ENCODE assay signal across 15 cellular contexts in the genomic region with DNA sequence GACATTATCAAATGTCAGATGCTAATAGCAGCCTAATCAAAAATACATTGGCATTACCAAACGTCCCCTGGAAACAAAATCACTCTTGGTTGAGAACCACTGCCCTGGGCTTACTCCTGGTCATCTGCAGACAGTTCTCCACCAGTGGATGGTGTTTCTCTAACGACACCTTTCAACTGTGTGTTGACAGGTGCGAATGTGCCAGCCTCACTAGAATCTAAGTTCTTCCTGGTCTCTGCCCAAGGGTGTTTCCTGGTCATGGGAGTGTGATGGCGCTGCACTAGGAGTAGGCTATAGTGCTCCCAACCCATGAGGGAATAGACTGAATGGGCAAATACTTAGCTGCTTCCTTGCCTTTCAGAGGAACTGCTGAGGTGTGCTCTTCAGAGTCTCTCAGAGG.
DNase-seq lines count a peak whose midpoint lies in the region; ATAC-seq, FAIRE-seq and TF ChIP-seq lines count a peak whose summit lies in the region.
"Had no signal": no experiment of that assay in that cellular context is flagged by ENCODE, and none has a peak within 500 bp of the region (broad histone marks: within the 10 kb centered on the region; RNA-seq: fewer than 3 reads in every experiment).

No MANE protein-coding gene starts in this region.

- H3K4me3 Mint-ChIP-seq in neural progenitor cell, result no peak overlapping the region
- H3K4me3 Mint-ChIP-seq: H9 had no signal

- no peak overlapping the region for H3K23ac ChIP-seq in trophoblast cell (ENCODE audit: low read length)

- H3K27ac ChIP-seq in SK-N-SH (ENCODE audit: low read depth in 2 of 2, low read length in 1 of 2), result no peak overlapping the region
- no peak overlapping the region for H3K27ac ChIP-seq in K562 (ENCODE audit: extremely low read depth, low read depth, low read length)
- H3K27ac ChIP-seq in left ventricle myocardium inferior (replicated peaks), result peak overlapping the region; percentile 46
- no peak overlapping the region for H3K27ac ChIP-seq in trophoblast cell (ENCODE audit: low read depth, low read length)
- no peak overlapping the region for H3K27ac ChIP-seq in neural progenitor cell
- H3K27ac ChIP-seq: BLaER1 treated with 17β-estradiol and CSF1 and Interleukin-3, amounts not matched to agents 10 nM and 100 nM had no signal

- H3K36me3 ChIP-seq in SK-N-SH (replicated peaks in 1 of 2; ENCODE audit: control insufficient read depth in 1 of 2, insufficient read depth in 2 of 2, low read length in 1 of 2) (peaks cover 8 to 26% of the 10 kb centered on the region in 2 experiments), K562 (ENCODE audit: control insufficient read depth, insufficient read depth, low read length) (peaks cover 29% of the 10 kb centered on the region), left ventricle myocardium inferior (peaks cover 22% of the 10 kb centered on the region), trophoblast cell (ENCODE audit: control insufficient read depth in 1 of 2, insufficient read depth in 2 of 2, low read length in 2 of 2) (peaks cover 3 to 25% of the 10 kb centered on the region in 2 experiments), neural progenitor cell (no peaks in the 10 kb centered on the region)

- ATAC-seq in SK-N-SH treated with all-trans-retinoic acid at 6 μM for 48 hours (peak; percentile 5), K562 (no peak), GM21619 (IDR thresholded peaks at IDR 0.05; ENCODE audit: unreplicated experiment) (no peak)

- H4K20me1 ChIP-seq in SK-N-SH (ENCODE audit: insufficient read depth) (no peaks in the 10 kb centered on the region), K562 (replicated peaks; ENCODE audit: control insufficient read depth, insufficient read depth, low read length) (no peaks in the 10 kb centered on the region), neural progenitor cell (ENCODE audit: low read depth) (no peaks in the 10 kb centered on the region)
- H4K20me1 ChIP-seq: BLaER1 treated with 17β-estradiol and CSF1 and Interleukin-3, amounts not matched to agents 10 nM and 100 nM had no signal

- H2BK12ac ChIP-seq in trophoblast cell (ENCODE audit: low read length), result no peak overlapping the region

- 96% methylated on average over 4 of the region's 4 CpGs for WGBS in SK-N-SH (ENCODE audit: low lambda C conversion rate)
- WGBS in K562 (ENCODE audit: insufficient coverage, low coverage, missing lambda C conversion rate), result 75% methylated on average over 4 of the region's 4 CpGs
- WGBS in trophoblast cell (ENCODE audit: extremely low coverage, insufficient coverage, insufficient read length), result no CpG with 5 or more reads among the region's 4 CpGs

- in situ Hi-C loops in K562 (cut with MboI), result no loop called here

- H3K36me3 Mint-ChIP-seq in neural progenitor cell, result peaks cover 19% of the 10 kb centered on the region

- no peak overlapping the region for H2BK120ac ChIP-seq in trophoblast cell (ENCODE audit: insufficient read depth, low read length, poor library complexity)

- no peaks in the 10 kb centered on the region for H3K79me2 ChIP-seq in SK-N-SH (ENCODE audit: insufficient read depth)
- no peaks in the 10 kb centered on the region for H3K79me2 ChIP-seq in K562 (ENCODE audit: control insufficient read depth, insufficient read depth, low read length)
- no peaks in the 10 kb centered on the region for H3K79me2 ChIP-seq in trophoblast cell (ENCODE audit: control insufficient read depth, insufficient read depth, low read length, poor library complexity)
- no peaks in the 10 kb centered on the region for H3K79me2 ChIP-seq in neural progenitor cell (ENCODE audit: low read depth)

- H3K79me1 ChIP-seq in trophoblast cell (ENCODE audit: low read length), result no peaks in the 10 kb centered on the region

- H2AK5ac ChIP-seq in trophoblast cell (ENCODE audit: low read length), result no peak overlapping the region

- DNase-seq in SK-N-SH, result no peak
- no peak for DNase-seq in K562 (ENCODE audit: extremely low read depth in 1 of 4, low spot score in 3 of 4)
- no peak for DNase-seq in left ventricle myocardium inferior
- DNase-seq in trophoblast cell, result no peak
- no peak for DNase-seq in neural progenitor cell (ENCODE audit: low spot score)
- DNase-seq: ACHN; CD4-positive, CD25-positive, alpha-beta regulatory T cell; DMS53; GF-D8; GOT3; H9; IMR-90 had no signal

- peak; percentile 6 for FAIRE-seq in K562 (lab: Jason Lieb, UNC)

- H2BK5ac ChIP-seq in trophoblast cell (ENCODE audit: low read depth, low read length, poor library complexity), result no peak overlapping the region

- no peak overlapping the region for H3K18ac ChIP-seq in trophoblast cell (ENCODE audit: low read length)

- H3K9me3 ChIP-seq in SK-N-SH (no peaks in the 10 kb centered on the region), K562 (replicated peaks; ENCODE audit: control insufficient read depth, insufficient read depth, low read depth, low read length) (no peaks in the 10 kb centered on the region), left ventricle myocardium inferior (replicated peaks) (no peaks in the 10 kb centered on the region), trophoblast cell (ENCODE audit: insufficient read depth, low read depth, low read length) (no peaks in the 10 kb centered on the region), neural progenitor cell (ENCODE audit: low read depth) (no peaks in the 10 kb centered on the region)
- H3K9me3 ChIP-seq: BLaER1 treated with 17β-estradiol and CSF1 and Interleukin-3, amounts not matched to agents 10 nM and 100 nM had no signal

- TF ChIP-seq CTCF in SK-N-SH (IDR thresholded peaks at IDR 0.05), result no peak
- no peak for TF ChIP-seq CTCF in K562 (IDR thresholded peaks at IDR 0.05 in 2 of 3, conservative IDR thresholded peaks at IDR 0.05 in 1 of 3; ENCODE audit: insufficient read depth in 2 of 3, low read depth in 1 of 3, low read length in 3 of 3)
- no peak for TF ChIP-seq CTCF in left ventricle myocardium inferior (IDR thresholded peaks at IDR 0.05; ENCODE audit: borderline replicate concordance)
- no peak for TF ChIP-seq CTCF in neural progenitor cell (IDR thresholded peaks at IDR 0.05)

- intact Hi-C loops in K562 (cut with micrococcal nuclease), result no loop called here
- intact Hi-C loops in left ventricle myocardium inferior (cut with micrococcal nuclease), result no loop called here

- no TSS peak for BruUV-seq in K562 (replicated peaks; lab: Mats Ljungman, UMichigan)

- no peak overlapping the region for H3K4me2 ChIP-seq in SK-N-SH
- no peak overlapping the region for H3K4me2 ChIP-seq in K562 (ENCODE audit: insufficient read depth, low read length)
- H3K4me2 ChIP-seq in trophoblast cell (ENCODE audit: low read length), result no peak overlapping the region
- H3K4me2 ChIP-seq in neural progenitor cell, result no peak overlapping the region
- H3K4me2 ChIP-seq: BLaER1 treated with 17β-estradiol and CSF1 and Interleukin-3, amounts not matched to agents 10 nM and 100 nM had no signal

- H3K9ac ChIP-seq in SK-N-SH, result no peak overlapping the region
- no peak overlapping the region for H3K9ac ChIP-seq in K562 (ENCODE audit: insufficient read depth in 1 of 2, low read depth in 2 of 2, low read length in 2 of 2)
- peak overlapping the region; percentile 59 for H3K9ac ChIP-seq in trophoblast cell (ENCODE audit: low read length)
- no peak overlapping the region for H3K9ac ChIP-seq in neural progenitor cell
- H3K9ac ChIP-seq: BLaER1 treated with 17β-estradiol and CSF1 and Interleukin-3, amounts not matched to agents 10 nM and 100 nM had no signal

- no peak for TF ChIP-seq RAD21 in SK-N-SH (IDR thresholded peaks at IDR 0.05; ENCODE audit: low read length)
- TF ChIP-seq RAD21 in K562 (CRISPR knock-in tag; conservative IDR thresholded peaks at IDR 0.05 in 1 of 2, IDR thresholded peaks at IDR 0.05 in 1 of 2), result no peak

- H3K9me3 Mint-ChIP-seq in neural progenitor cell, result no peaks in the 10 kb centered on the region
- H3K9me3 Mint-ChIP-seq: H9 had no signal

- H3K9me2 ChIP-seq in SK-N-SH, result no peaks in the 10 kb centered on the region

- H2AFZ ChIP-seq in SK-N-SH (ENCODE audit: low read depth) (no peak overlapping the region), K562 (ENCODE audit: low read depth, low read length) (no peak overlapping the region), trophoblast cell (ENCODE audit: insufficient read depth, low read length, poor library complexity) (no peak overlapping the region), neural progenitor cell (replicated peaks) (no peak overlapping the region)

- no peak overlapping the region for H3K4ac ChIP-seq in trophoblast cell (ENCODE audit: low read depth, low read length)

- H3K27ac Mint-ChIP-seq in neural progenitor cell, result no peak overlapping the region
- H3K27ac Mint-ChIP-seq: CD4-positive, CD25-positive, alpha-beta regulatory T cell had no signal

- no peak overlapping the region for H4K8ac ChIP-seq in trophoblast cell (ENCODE audit: low read depth, low read length)

- H4K12ac ChIP-seq in trophoblast cell (ENCODE audit: low read depth, low read length), result no peak overlapping the region

- no peaks in the 10 kb centered on the region for H3K9me1 ChIP-seq in K562 (ENCODE audit: control insufficient read depth, insufficient read depth, low read length)

- H3K4me1 Mint-ChIP-seq in neural progenitor cell, result peaks cover 16% of the 10 kb centered on the region

- H4K91ac ChIP-seq in trophoblast cell (ENCODE audit: low read depth, low read length), result no peak overlapping the region

- TF ChIP-seq POLR2A in K562 (conservative IDR thresholded peaks at IDR 0.05), result no peak

- CTCF ChIA-PET in SK-N-SH (lab: Yijun Ruan, JAX) (interaction anchor here (1.1 to 1.4 kb wide), 2 partner anchors 9 to 19 kb away, joined by 3 read pairs; no protein-coding TSS in a partner anchor), K562 (lab: Yijun Ruan, JAX; ENCODE audit: low intra/inter-chr PET ratio) (interaction anchor here (0.7 kb wide), 1 partner anchor 70 kb away, joined by 3 read pairs; no protein-coding TSS in a partner anchor)

- TF ChIP-seq EP300 in SK-N-SH (IDR thresholded peaks at IDR 0.05; ENCODE audit: borderline replicate concordance in 1 of 2, low read depth in 1 of 2, low read length in 1 of 2), result no peak
- no peak for TF ChIP-seq EP300 in K562 (IDR thresholded peaks at IDR 0.05; ENCODE audit: low read length)

- peaks cover 17 to 27% of the 10 kb centered on the region in 2 experiments for H3K4me1 ChIP-seq in SK-N-SH (ENCODE audit: control insufficient read depth in 1 of 2, insufficient read depth in 2 of 2, low read depth in 1 of 2, low read length in 1 of 2)
- no peaks in the 10 kb centered on the region; a peak in 1 of 5 replicates for H3K4me1 ChIP-seq in K562 (replicated peaks in 1 of 2; ENCODE audit: control insufficient read depth in 2 of 2, insufficient read depth in 2 of 2, low read length in 2 of 2)
- H3K4me1 ChIP-seq in left ventricle myocardium inferior, result peaks cover 40% of the 10 kb centered on the region
- no peaks in the 10 kb centered on the region for H3K4me1 ChIP-seq in trophoblast cell (ENCODE audit: control insufficient read depth in 1 of 2, insufficient read depth in 2 of 2, low read length in 2 of 2)
- peaks cover 26% of the 10 kb centered on the region for H3K4me1 ChIP-seq in neural progenitor cell

- peaks cover 5% of the 10 kb centered on the region for H3K27me3 Mint-ChIP-seq in neural progenitor cell (ENCODE audit: insufficient read depth, low read depth)
- H3K27me3 Mint-ChIP-seq: CD4-positive, CD25-positive, alpha-beta regulatory T cell had no signal

- H3K27me3 ChIP-seq in SK-N-SH (ENCODE audit: insufficient read depth) (no peaks in the 10 kb centered on the region), K562 (ENCODE audit: control insufficient read depth in 2 of 2, insufficient read depth in 2 of 2, low read length in 2 of 2) (no peaks in the 10 kb centered on the region), left ventricle myocardium inferior (ENCODE audit: low read depth) (no peaks in the 10 kb centered on the region), trophoblast cell (ENCODE audit: insufficient read depth, low read length) (no peaks in the 10 kb centered on the region), neural progenitor cell (no peaks in the 10 kb centered on the region)
- H3K27me3 ChIP-seq: BLaER1 treated with 17β-estradiol and CSF1 and Interleukin-3, amounts not matched to agents 10 nM and 100 nM had no signal

- no peak overlapping the region for H3K14ac ChIP-seq in trophoblast cell (ENCODE audit: low read length)

- POLR2A ChIA-PET in SK-N-SH (lab: Yijun Ruan, JAX), result interaction anchor here (0.7 kb wide), 1 partner anchor 8 kb away, joined by 3 read pairs; no protein-coding TSS in a partner anchor
- POLR2A ChIA-PET in K562 (lab: Yijun Ruan, JAX), result interaction anchor here (0.6 to 1.7 kb wide), 6 partner anchors 8 to 56 kb away, joined by 3 to 7 read pairs (median 4); no protein-coding TSS in a partner anchor

- no peak overlapping the region for H3K4me3 ChIP-seq in SK-N-SH (ENCODE audit: low read depth in 2 of 2, low read length in 1 of 2)
- no peak overlapping the region for H3K4me3 ChIP-seq in K562
- H3K4me3 ChIP-seq in left ventricle myocardium inferior, result no peak overlapping the region
- H3K4me3 ChIP-seq in trophoblast cell (ENCODE audit: low read depth, low read length), result no peak overlapping the region
- no peak overlapping the region for H3K4me3 ChIP-seq in neural progenitor cell
- H3K4me3 ChIP-seq: BLaER1 treated with 17β-estradiol and CSF1 and Interleukin-3, amounts not matched to agents 10 nM and 100 nM had no signal

- H3F3A ChIP-seq in SK-N-SH (replicated peaks; ENCODE audit: insufficient read depth), result peaks cover 48% of the 10 kb centered on the region
- H3F3A ChIP-seq in neural progenitor cell (ENCODE audit: low read depth), result peaks cover 11% of the 10 kb centered on the region
